In genomic region chr20:37315293-37316110, GRCh38 we compare ENCODE assay signal across 8 cellular contexts. TPM values are rescaled to one million over a fixed set of nuclear protein-coding genes. Genes with fewer than 3 reads are reported as not detected.
DNase-seq lines count a peak whose midpoint lies in the region; ATAC-seq and TF ChIP-seq lines count a peak whose summit lies in the region.

No MANE protein-coding gene starts in this region.

- peaks cover 13% of the 10 kb centered on the region for H3K4me1 Mint-ChIP-seq in Caco-2 (ENCODE audit: low read depth, unreplicated experiment)

- ATAC-seq in GM21717 (IDR thresholded peaks at IDR 0.05; ENCODE audit: unreplicated experiment), result peak; percentile 37
- peak; percentile 10; the same call in 2 of the 3 replicates for ATAC-seq in RWPE2 (ENCODE audit: low read depth)

- H3K9me3 ChIP-seq in Caco-2 (no peaks in the 10 kb centered on the region), RWPE2 (ENCODE audit: severe bottlenecking) (no peaks in the 10 kb centered on the region), cardiac muscle cell (ENCODE audit: low read depth) (no peaks in the 10 kb centered on the region), skeletal muscle satellite cell (replicated peaks; ENCODE audit: low read length) (no peaks in the 10 kb centered on the region)

- BruUV-seq in Caco-2 (replicated peaks; lab: Mats Ljungman, UMichigan), result no TSS peak

- H3K4me3 ChIP-seq in Caco-2 (ENCODE audit: low read depth, low read length), result no peak overlapping the region
- no peak overlapping the region for H3K4me3 ChIP-seq in RWPE2 (ENCODE audit: severe bottlenecking)
- H3K4me3 ChIP-seq in cardiac muscle cell, result no peak overlapping the region
- no peak overlapping the region for H3K4me3 ChIP-seq in skeletal muscle satellite cell (ENCODE audit: low read length)

- intact Hi-C loops in Caco-2 (cut with micrococcal nuclease; ENCODE audit: unreplicated experiment), result no loop called here

- CTCF ChIA-PET in Caco-2 (lab: Charles Lee), result no interaction called here

- DNase-seq in Caco-2 (peak in 1 of 2 experiments; percentile 30), RWPE2 (ENCODE audit: low spot score) (peak; percentile 73), cardiac muscle cell (ENCODE audit: low read depth in 1 of 2, low spot score in 1 of 2) (peak; percentile 35 to 90), NOMO-1 (lab: John Stamatoyannopoulos, UW; ENCODE audit: unreplicated experiment in 2 of 2) (no peak), COLO668 (lab: John Stamatoyannopoulos, UW; ENCODE audit: unreplicated experiment) (no peak)
- no peak for DNase-seq in stimulated activated CD4-positive, alpha-beta T cell treated with anti-CD3 and anti-CD28 coated beads, Interleukin-4, amount 100 ng/mL, for 4 hours

- H3K9ac ChIP-seq in skeletal muscle satellite cell (ENCODE audit: low read depth, low read length), result peak overlapping the region; percentile 9

- no peaks in the 10 kb centered on the region for H3K9me3 Mint-ChIP-seq in Caco-2 (ENCODE audit: unreplicated experiment)

- H3K27me3 Mint-ChIP-seq in Caco-2 (ENCODE audit: insufficient read depth, unreplicated experiment), result no peaks in the 10 kb centered on the region

- no peak overlapping the region for H3K4me2 ChIP-seq in skeletal muscle satellite cell (ENCODE audit: low read length)

- H3K27ac Mint-ChIP-seq in Caco-2 (ENCODE audit: unreplicated experiment), result peak overlapping the region; percentile 2

- peaks cover 6% of the 10 kb centered on the region for H3K36me3 ChIP-seq in Caco-2 (ENCODE audit: control insufficient read depth, insufficient read depth, low read length)
- H3K36me3 ChIP-seq in RWPE2 (ENCODE audit: low read depth), result peaks cover 73% of the 10 kb centered on the region
- H3K36me3 ChIP-seq in cardiac muscle cell, result no peaks in the 10 kb centered on the region
- H3K36me3 ChIP-seq in skeletal muscle satellite cell (ENCODE audit: insufficient read depth, low read length), result peaks cover 38% of the 10 kb centered on the region

- TF ChIP-seq CTCF in Caco-2 (IDR thresholded peaks at IDR 0.05; ENCODE audit: insufficient read depth in 1 of 2, low read depth in 1 of 2, low read length in 1 of 2, severe bottlenecking in 1 of 2, unreplicated experiment in 1 of 2) (no peak), RWPE2 (IDR thresholded peaks at IDR 0.05; ENCODE audit: poor library complexity, severe bottlenecking) (no peak), cardiac muscle cell (IDR thresholded peaks at IDR 0.05; ENCODE audit: low read depth, low read length) (no peak)

- POLR2A ChIA-PET in Caco-2 (lab: Charles Lee), result no interaction called here

- H3K27ac ChIP-seq in RWPE2 (ENCODE audit: poor library complexity, severe bottlenecking) (peak overlapping the region; percentile 22), cardiac muscle cell (peak overlapping the region; percentile 93)

- no peaks in the 10 kb centered on the region for H3K27me3 ChIP-seq in Caco-2 (replicated peaks; ENCODE audit: control insufficient read depth, insufficient read depth, low read length)
- no peaks in the 10 kb centered on the region for H3K27me3 ChIP-seq in RWPE2 (ENCODE audit: insufficient read depth, poor library complexity, severe bottlenecking)
- H3K27me3 ChIP-seq in cardiac muscle cell, result no peaks in the 10 kb centered on the region
- H3K27me3 ChIP-seq in skeletal muscle satellite cell (ENCODE audit: control insufficient read depth, insufficient read depth, low read length), result no peaks in the 10 kb centered on the region

- peaks cover 13% of the 10 kb centered on the region for H3K36me3 Mint-ChIP-seq in Caco-2 (ENCODE audit: insufficient read depth, unreplicated experiment)

- peaks cover 7% of the 10 kb centered on the region; the same call in 1 of the 2 replicates for H3K4me1 ChIP-seq in Caco-2
- peaks cover 31% of the 10 kb centered on the region for H3K4me1 ChIP-seq in RWPE2 (ENCODE audit: insufficient read depth, poor library complexity, severe bottlenecking)
- peaks cover 43% of the 10 kb centered on the region for H3K4me1 ChIP-seq in cardiac muscle cell (ENCODE audit: low read depth)
- H3K4me1 ChIP-seq in skeletal muscle satellite cell (ENCODE audit: control insufficient read depth, insufficient read depth, low read length), result peaks cover 36% of the 10 kb centered on the region

- no peak overlapping the region for H3K4me3 Mint-ChIP-seq in Caco-2 (ENCODE audit: unreplicated experiment)

RNA-seq across cellular contexts. Expression of gene MANBAL, which starts 26.0 kb away (rescaled TPM):
- 95.6 and 106 TPM in 2 replicates for total RNA-seq in Caco-2 (2022)
- 27.7 and 34.7 TPM in 2 replicates for total RNA-seq in cardiac muscle cell
- polyA plus RNA-seq in cardiac muscle cell, result 111 and 115 TPM in 2 replicates
- total RNA-seq in skeletal muscle satellite cell (2012; rRNA removed), result 13.9 and 18.3 TPM in 2 replicates

RNA-seq across cellular contexts. Expression of gene SRC, which starts 30.4 kb away (rescaled TPM):
- total RNA-seq in Caco-2 (2022) (197 and 222 TPM in 2 replicates), cardiac muscle cell (26.5 and 34.3 TPM in 2 replicates)
- polyA plus RNA-seq in cardiac muscle cell, result 26.2 and 34.7 TPM in 2 replicates
- total RNA-seq in skeletal muscle satellite cell (2012; rRNA removed), result 12.7 and 14.2 TPM in 2 replicates

RNA-seq across cellular contexts. Expression of gene GHRH, which starts 53.9 kb away (rescaled TPM):
- total RNA-seq in Caco-2 (2022) (not detected in 2 replicates), cardiac muscle cell (0.63 and 1.1 TPM in 2 replicates)
- 0.34 TPM in 1 of 2 replicates, not detected in the other for polyA plus RNA-seq in cardiac muscle cell
- total RNA-seq in skeletal muscle satellite cell (2012; rRNA removed), result not detected in 2 replicates

Comparison
In these comparisons a context has a peak if more than half of its experiments do, and no peak if none do; other contexts are left out.
1. DNase-seq: peak in RWPE2 (single experiment) and cardiac muscle cell (2 of 2); none in NOMO-1 (0 of 2), COLO668 (single experiment) and stimulated activated CD4-positive, alpha-beta T cell treated with anti-CD3 and anti-CD28 coated beads, Interleukin-4, amount 100 ng/mL, for 4 hours (0 of 2).